ENCODE assay signal across 19 cellular contexts in the genomic region with DNA sequence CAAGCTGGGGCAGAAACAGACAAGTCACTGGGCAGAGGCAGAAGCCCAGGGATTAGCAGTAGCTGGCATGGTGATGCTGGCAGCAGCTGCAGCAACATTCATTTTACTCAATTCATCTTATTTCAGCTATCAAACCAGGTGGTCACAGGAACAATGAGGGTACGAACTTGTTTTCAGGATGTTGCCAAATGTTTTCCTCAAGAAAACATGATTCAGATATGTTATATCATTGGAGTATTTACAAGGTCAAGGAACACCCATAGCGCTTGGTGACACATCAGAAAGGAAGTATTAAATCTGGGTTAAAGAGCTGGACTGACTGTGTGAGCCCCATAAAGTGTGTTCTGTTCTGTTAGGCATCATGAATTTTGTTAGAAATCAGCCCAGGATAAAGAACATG.
DNase-seq lines count a peak whose midpoint lies in the region; ATAC-seq and TF ChIP-seq lines count a peak whose summit lies in the region.
"Had no signal": no experiment of that assay in that cellular context is flagged by ENCODE, and none has a peak within 500 bp of the region (broad histone marks: within the 10 kb centered on the region; RNA-seq: fewer than 3 reads in every experiment).

No MANE protein-coding gene starts in this region.

- 69 to 79% (median 74%) methylated on average over 2 of the region's 2 CpGs for WGBS in heart left ventricle, 4 donors

- H3K27ac Mint-ChIP-seq in MCF 10A (ENCODE audit: low read depth, unreplicated experiment) = no peak overlapping the region
- H3K27ac Mint-ChIP-seq: activated naive CD4-positive, alpha-beta T cell treated with anti-CD3 and anti-CD28 coated beads, Interleukin-2, amount 10 ng/mL, durations not matched to agents 7 days and 5 days; CD8-positive, alpha-beta T cell; effector memory CD8-positive, alpha-beta T cell; stimulated activated naive B cell treated with anti-CD40 and anti-IgM and Interleukin-4, amounts not matched to agents 10 μg/mL and 1 μg/mL and 100 μg/mL, for 72 hours had no signal

- H3K9me3 ChIP-seq in breast epithelium = no peaks in the 10 kb centered on the region
- peaks cover 0 to 9% (median 0%) of the 10 kb centered on the region in 12 donors for H3K9me3 ChIP-seq in heart left ventricle

- H3K27me3 Mint-ChIP-seq in MCF 10A (ENCODE audit: insufficient read depth, unreplicated experiment) = peaks cover 7% of the 10 kb centered on the region
- H3K27me3 Mint-ChIP-seq: activated naive CD4-positive, alpha-beta T cell treated with anti-CD3 and anti-CD28 coated beads, Interleukin-2, amount 10 ng/mL, durations not matched to agents 7 days and 5 days; effector memory CD8-positive, alpha-beta T cell; stimulated activated naive B cell treated with anti-CD40 and anti-IgM and Interleukin-4, amounts not matched to agents 10 μg/mL and 1 μg/mL and 100 μg/mL, for 72 hours had no signal

- H3K4me1 ChIP-seq in breast epithelium (no peaks in the 10 kb centered on the region), heart left ventricle (no peaks in the 10 kb centered on the region)

- intact Hi-C loops in MCF 10A (cut with micrococcal nuclease) = no loop called here
- intact Hi-C loops in breast epithelium (cut with DNase I; ENCODE audit: low total_unique reads) = no loop called here
- intact Hi-C loops in heart left ventricle (cut with DNase I) = no loop called here

- ATAC-seq in HG02884 (IDR thresholded peaks at IDR 0.05; ENCODE audit: unreplicated experiment) = no peak
- ATAC-seq in heart left ventricle = no peak
- ATAC-seq: CD8-positive, alpha-beta T cell; effector memory CD8-positive, alpha-beta T cell; stimulated activated naive B cell treated with anti-CD40 and anti-IgM and Interleukin-4, amounts not matched to agents 10 μg/mL and 1 μg/mL and 100 μg/mL, for 72 hours had no signal

- POLR2A ChIA-PET in MCF 10A (lab: Yijun Ruan, JAX) = interaction anchor here (0.6 kb wide), 2 partner anchors 119 to 735 kb away, joined by 3 read pairs; no protein-coding TSS in a partner anchor

- H3K27ac ChIP-seq in breast epithelium (no peak overlapping the region), heart left ventricle (no peak overlapping the region)
- H3K27ac ChIP-seq: SK-N-MC, skin epidermis had no signal

- no peaks in the 10 kb centered on the region for H3K9me3 Mint-ChIP-seq in MCF 10A (ENCODE audit: unreplicated experiment)
- H3K9me3 Mint-ChIP-seq: activated naive CD4-positive, alpha-beta T cell treated with anti-CD3 and anti-CD28 coated beads, Interleukin-2, amount 10 ng/mL, durations not matched to agents 7 days and 5 days had no signal

- CTCF ChIA-PET in MCF 10A (lab: Yijun Ruan, JAX) = interaction anchor here (0.6 kb wide), 1 partner anchor 1923 kb away, joined by 3 read pairs; no protein-coding TSS in a partner anchor

- DNase-seq in MCF 10A (ENCODE audit: unreplicated experiment) = peak; percentile 9
- no peak for DNase-seq in breast epithelium (ENCODE audit: low spot score in 2 of 2)
- DNase-seq in amniotic epithelial cell (ENCODE audit: low read depth) = peak; percentile 39
- peak; percentile 48 for DNase-seq in fibroblast of the aortic adventitia (ENCODE audit: low read depth)
- no peak for DNase-seq in heart left ventricle
- DNase-seq in medulla oblongata (ENCODE audit: extremely low spot score) = no peak
- DNase-seq in activated CD4-positive, alpha-beta T cell treated with anti-CD3 and anti-CD28 coated beads, Interleukin-2, amount 50 U/mL, for 48 hours = no peak
- DNase-seq: activated CD4-positive, alpha-beta T cell treated with anti-CD3 and anti-CD28 coated beads for 4 hours; activated naive CD4-positive, alpha-beta T cell treated with anti-CD3 and anti-CD28 coated beads, Interleukin-2, amount 10 ng/mL, durations not matched to agents 7 days and 5 days; CD8-positive, alpha-beta T cell; effector memory CD8-positive, alpha-beta T cell; KBM-7; kidney glomerular epithelial cell; NCI-H345; stimulated activated naive B cell treated with anti-CD40 and anti-IgM and Interleukin-4, amounts not matched to agents 10 μg/mL and 1 μg/mL and 100 μg/mL, for 72 hours; trophoblast cell had no signal

- H3K36me3 Mint-ChIP-seq in MCF 10A (ENCODE audit: insufficient read depth, unreplicated experiment) = no peaks in the 10 kb centered on the region
- H3K36me3 Mint-ChIP-seq: activated naive CD4-positive, alpha-beta T cell treated with anti-CD3 and anti-CD28 coated beads, Interleukin-2, amount 10 ng/mL, durations not matched to agents 7 days and 5 days; CD8-positive, alpha-beta T cell; stimulated activated naive B cell treated with anti-CD40 and anti-IgM and Interleukin-4, amounts not matched to agents 10 μg/mL and 1 μg/mL and 100 μg/mL, for 72 hours had no signal

- TF ChIP-seq CTCF in MCF 10A (IDR thresholded peaks at IDR 0.05; ENCODE audit: unreplicated experiment) (no peak), breast epithelium (IDR thresholded peaks at IDR 0.05) (no peak), fibroblast of the aortic adventitia (IDR thresholded peaks at IDR 0.05; ENCODE audit: insufficient read depth, low read length) (no peak), heart left ventricle (IDR thresholded peaks at IDR 0.05) (no peak)

- H3K4me3 ChIP-seq in breast epithelium (no peak overlapping the region), fibroblast of the aortic adventitia (ENCODE audit: low read depth, low read length) (no peak overlapping the region), heart left ventricle (no peak overlapping the region)
- H3K4me3 ChIP-seq: SK-N-MC, skin epidermis had no signal

- TF ChIP-seq POLR2A in breast epithelium (IDR thresholded peaks at IDR 0.05) (no peak), heart left ventricle (IDR thresholded peaks at IDR 0.05) (no peak)

- H3K27me3 ChIP-seq in breast epithelium = no peaks in the 10 kb centered on the region
- no peaks in the 10 kb centered on the region for H3K27me3 ChIP-seq in heart left ventricle

- H3K36me3 ChIP-seq in breast epithelium = no peaks in the 10 kb centered on the region
- no peaks in the 10 kb centered on the region for H3K36me3 ChIP-seq in heart left ventricle

- no peak overlapping the region for H3K4me3 Mint-ChIP-seq in MCF 10A (ENCODE audit: unreplicated experiment)
- H3K4me3 Mint-ChIP-seq: activated naive CD4-positive, alpha-beta T cell treated with anti-CD3 and anti-CD28 coated beads, Interleukin-2, amount 10 ng/mL, durations not matched to agents 7 days and 5 days; CD8-positive, alpha-beta T cell; effector memory CD8-positive, alpha-beta T cell; stimulated activated naive B cell treated with anti-CD40 and anti-IgM and Interleukin-4, amounts not matched to agents 10 μg/mL and 1 μg/mL and 100 μg/mL, for 72 hours had no signal

- no TSS peak for BruUV-seq in MCF 10A (replicated peaks; lab: Mats Ljungman, UMichigan)

- H3K4me1 Mint-ChIP-seq in MCF 10A (ENCODE audit: insufficient read depth, unreplicated experiment) = no peaks in the 10 kb centered on the region
- H3K4me1 Mint-ChIP-seq: activated naive CD4-positive, alpha-beta T cell treated with anti-CD3 and anti-CD28 coated beads, Interleukin-2, amount 10 ng/mL, durations not matched to agents 7 days and 5 days; stimulated activated naive B cell treated with anti-CD40 and anti-IgM and Interleukin-4, amounts not matched to agents 10 μg/mL and 1 μg/mL and 100 μg/mL, for 72 hours had no signal

Comparison
In these comparisons a context has a peak if more than half of its experiments do, and no peak if none do; other contexts are left out.
1. DNase-seq: peak in MCF 10A (single experiment), amniotic epithelial cell (single experiment) and fibroblast of the aortic adventitia (single experiment); none in breast epithelium (0 of 2), heart left ventricle (0 of 5), medulla oblongata (single experiment) and activated CD4-positive, alpha-beta T cell treated with anti-CD3 and anti-CD28 coated beads, Interleukin-2, amount 50 U/mL, for 48 hours (0 of 2).